Comparison of ENCODE assay signal across 8 cellular contexts in genomic region chr7:134126937-134127848, GRCh38. TPM values are rescaled to one million over a fixed set of nuclear protein-coding genes. Genes with fewer than 3 reads are reported as not detected.
DNase-seq lines count a peak whose midpoint lies in the region; ATAC-seq, FAIRE-seq and TF ChIP-seq lines count a peak whose summit lies in the region.

Gene LRGUK (plus strand): TSS chr7:134127340. CDS start chr7:134127368, 28 bp downstream.

- H3K4me3 Mint-ChIP-seq in GM23338, result peak within 1 kb of the TSS; percentile 86
- peak within 1 kb of the TSS; percentile 86 to 93 (median 90) for H3K4me3 Mint-ChIP-seq in naive thymus-derived CD8-positive, alpha-beta T cell

- ATAC-seq in DND-41 (ENCODE audit: insufficient read depth, low read depth), result peak; percentile 100
- peak; percentile 98 for ATAC-seq in GM23338
- peak; percentile 100 for ATAC-seq in naive thymus-derived CD8-positive, alpha-beta T cell

- H2AFZ ChIP-seq in DND-41 (ENCODE audit: low read depth, low read length) (peak within 1 kb of the TSS; percentile 85), GM23338 (peak within 1 kb of the TSS; percentile 92), Karpas-422 (ENCODE audit: low read length) (peak within 1 kb of the TSS; percentile 84; the same call in 1 of the 2 replicates)

- H4K20me1 ChIP-seq in DND-41 (ENCODE audit: insufficient read depth, low read length), result no peaks in the 10 kb centered on the region
- no peaks in the 10 kb centered on the region for H4K20me1 ChIP-seq in GM23338 (replicated peaks; ENCODE audit: insufficient read depth)
- H4K20me1 ChIP-seq in Karpas-422 (ENCODE audit: insufficient read depth, low read depth, low read length), result no peaks in the 10 kb centered on the region

- no peak for TF ChIP-seq CTCF in DND-41 (IDR thresholded peaks at IDR 0.05; ENCODE audit: borderline replicate concordance, extremely low read depth, low read length, poor library complexity, severe bottlenecking)
- no peak for TF ChIP-seq CTCF in GM23338 (conservative IDR thresholded peaks at IDR 0.05; ENCODE audit: low read depth in 2 of 2)
- no peak for TF ChIP-seq CTCF in fibroblast of pulmonary artery (IDR thresholded peaks at IDR 0.05; ENCODE audit: low read length, missing control alignments)

- H3K27ac ChIP-seq in DND-41 (ENCODE audit: low read length) (no peak within 1 kb of the TSS), GM23338 (ENCODE audit: low read depth) (0 out of 2 replicates have a peak within 1 kb of the TSS, but pooled peaks have one; percentile 73), Karpas-422 (ENCODE audit: low read length) (no peak within 1 kb of the TSS)

- FAIRE-seq in RCC 7860 (lab: Jason Lieb, UNC), result no peak

- H3F3A ChIP-seq in GM23338 (replicated peaks; ENCODE audit: low read depth), result no peaks in the 10 kb centered on the region

- H3K4me2 ChIP-seq in DND-41 (ENCODE audit: insufficient read depth, low read length) (peak within 1 kb of the TSS; percentile 78), GM23338 (peak within 1 kb of the TSS; percentile 96), Karpas-422 (ENCODE audit: low read depth, low read length, poor library complexity, severe bottlenecking) (peak within 1 kb of the TSS; percentile 88)

- H3K9me3 ChIP-seq in DND-41 (ENCODE audit: insufficient read depth, low read length, severe bottlenecking), result no peaks in the 10 kb centered on the region
- H3K9me3 ChIP-seq in Karpas-422 (ENCODE audit: low read length), result no peaks in the 10 kb centered on the region

- H3K9me3 Mint-ChIP-seq in GM23338, result peaks cover 7% of the 10 kb centered on the region; the same call in 2 of the 3 replicates
- no peaks in the 10 kb centered on the region for H3K9me3 Mint-ChIP-seq in naive thymus-derived CD8-positive, alpha-beta T cell

- DNase-seq in DND-41, result peak; percentile 82
- peak; percentile 93 for DNase-seq in GM23338 (ENCODE audit: low spot score)
- peak; percentile 79 for DNase-seq in Karpas-422
- peak; percentile 66 for DNase-seq in RCC 7860 (ENCODE audit: low spot score)
- peak; percentile 27 to 50 for DNase-seq in activated T-helper 1 cell treated with anti-CD3 and anti-CD28 coated beads, Interleukin-2, amount 50 U/mL, for 16 hours (ENCODE audit: low read depth in 1 of 2, low spot score in 1 of 2)
- DNase-seq in fibroblast of pulmonary artery (ENCODE audit: low read depth), result peak; percentile 78
- peak; percentile 62 to 90 (median 79) for DNase-seq in naive thymus-derived CD8-positive, alpha-beta T cell
- peak; percentile 49 to 66 for DNase-seq in stimulated activated CD8-positive, alpha-beta memory T cell treated with anti-CD3 and anti-CD28 coated beads, Interleukin-7, amount 100 ng/mL, for 48 hours (ENCODE audit: extremely low read depth in 1 of 2, low read depth in 1 of 2)

- H3K4me1 Mint-ChIP-seq in GM23338, result peaks cover 43% of the 10 kb centered on the region
- peaks cover 9 to 19% (median 14%) of the 10 kb centered on the region in 4 donors for H3K4me1 Mint-ChIP-seq in naive thymus-derived CD8-positive, alpha-beta T cell

- peaks cover 10% of the 10 kb centered on the region for H3K27me3 Mint-ChIP-seq in GM23338 (ENCODE audit: insufficient read depth, low read depth, poor library complexity)
- peaks cover 16 to 35% (median 24%) of the 10 kb centered on the region in 5 donors for H3K27me3 Mint-ChIP-seq in naive thymus-derived CD8-positive, alpha-beta T cell

- H3K27me3 ChIP-seq in DND-41 (ENCODE audit: insufficient read depth, low read length, poor library complexity), result peaks cover 3% of the 10 kb centered on the region
- no peaks in the 10 kb centered on the region for H3K27me3 ChIP-seq in GM23338 (ENCODE audit: insufficient read depth)
- no peaks in the 10 kb centered on the region for H3K27me3 ChIP-seq in Karpas-422 (ENCODE audit: low read length)

- H3K4me3 ChIP-seq in DND-41 (ENCODE audit: low read depth in 1 of 2, low read length in 2 of 2), result peak within 1 kb of the TSS; percentile 4 to 64; a peak in 3 of 4 replicates
- peak within 1 kb of the TSS; percentile 79 for H3K4me3 ChIP-seq in GM23338
- H3K4me3 ChIP-seq in Karpas-422 (ENCODE audit: low read length), result peak within 1 kb of the TSS; percentile 73
- peak within 1 kb of the TSS; percentile 83 for H3K4me3 ChIP-seq in fibroblast of pulmonary artery (replicated peaks; ENCODE audit: low read depth, low read length)

- no peaks in the 10 kb centered on the region for H3K36me3 ChIP-seq in DND-41 (ENCODE audit: insufficient read depth, low read length)
- H3K36me3 ChIP-seq in GM23338 (ENCODE audit: insufficient read depth), result no peaks in the 10 kb centered on the region
- no peaks in the 10 kb centered on the region for H3K36me3 ChIP-seq in Karpas-422 (ENCODE audit: insufficient read depth, low read length)

- H3K27ac Mint-ChIP-seq in GM23338, result peak within 1 kb of the TSS; percentile 25
- peak within 1 kb of the TSS in 6 of 10 donors; percentile 7 to 72 (median 40) for H3K27ac Mint-ChIP-seq in naive thymus-derived CD8-positive, alpha-beta T cell

- no peaks in the 10 kb centered on the region for H3K9me2 ChIP-seq in GM23338 (ENCODE audit: insufficient read depth)
- no peaks in the 10 kb centered on the region for H3K9me2 ChIP-seq in Karpas-422 (replicated peaks; ENCODE audit: insufficient read depth, low read length)

- POLR2A ChIA-PET in naive thymus-derived CD8-positive, alpha-beta T cell (lab: Charles Lee), result no interaction called here

- H3K4me1 ChIP-seq in DND-41 (ENCODE audit: insufficient read depth, low read length) (peaks cover 20% of the 10 kb centered on the region), GM23338 (ENCODE audit: insufficient read depth) (peaks cover 49% of the 10 kb centered on the region), Karpas-422 (ENCODE audit: low read length) (peaks cover 8% of the 10 kb centered on the region)

- no peaks in the 10 kb centered on the region for H3K79me2 ChIP-seq in DND-41 (ENCODE audit: insufficient read depth, low read length)
- H3K79me2 ChIP-seq in GM23338 (replicated peaks; ENCODE audit: insufficient read depth), result peaks cover 12% of the 10 kb centered on the region; the same call in 1 of the 2 replicates
- no peaks in the 10 kb centered on the region for H3K79me2 ChIP-seq in Karpas-422 (ENCODE audit: low read length)

- H3K9ac ChIP-seq in DND-41 (ENCODE audit: low read depth, low read length) (peak within 1 kb of the TSS; percentile 27; the same call in 1 of the 2 replicates), Karpas-422 (ENCODE audit: low read length) (peak within 1 kb of the TSS; percentile 41; the same call in 1 of the 2 replicates)

- peaks cover 11% of the 10 kb centered on the region for H3K36me3 Mint-ChIP-seq in GM23338 (ENCODE audit: low read depth)
- H3K36me3 Mint-ChIP-seq in naive thymus-derived CD8-positive, alpha-beta T cell, result no peaks in the 10 kb centered on the region

TF ChIP-seq in GM23338, 12 proteins besides CTCF, POLR2A, EP300 and RAD21:
- TF ChIP-seq ETS1 (IDR thresholded peaks at IDR 0.05), result peak; percentile 78
- TF ChIP-seq CREB1 (CRISPR knock-in tag; IDR thresholded peaks at IDR 0.05; ENCODE audit: low read depth), result peak; percentile 56; the same call in 1 of the 2 replicates
- TF ChIP-seq ZNF114 (CRISPR knock-in tag; IDR thresholded peaks at IDR 0.05), result no peak

RNA-seq across cellular contexts. Expression of gene LRGUK, which starts in this region (rescaled TPM):
- total RNA-seq in GM23338 (2014; rRNA removed; shearing (Covaris generic)), result 3.8 and 7.1 TPM in 2 replicates
- polyA plus RNA-seq in GM23338 (2016; fragmentation: Nextera tagmentation; extraction: Ambion mirVana), result 2.4 and 2.6 TPM in 2 replicates
- 1.7 and 1.9 TPM in 2 replicates for total RNA-seq in Karpas-422 (2014; rRNA removed; shearing (Covaris generic); ENCODE audit: low replicate concordance)
- total RNA-seq in naive thymus-derived CD8-positive, alpha-beta T cell, result under 1 TPM; 0.34 to 0.60 TPM
- under 1 TPM in 1 of 3 donors, not detected in 2; 0.09 TPM for polyA plus RNA-seq in naive thymus-derived CD8-positive, alpha-beta T cell

Comparison
In these comparisons a context has a peak if more than half of its experiments do, and no peak if none do; other contexts are left out.
1. Peak in DNase-seq and ATAC-seq in naive thymus-derived CD8-positive, alpha-beta T cell; RNA of the gene not detected or under 1 TPM.
2. DNase-seq: peak in every context shown above with its lines; median percentile 93 in GM23338; 82 in DND-41; 79 in Karpas-422; 79 in naive thymus-derived CD8-positive, alpha-beta T cell; 78 in fibroblast of pulmonary artery; 66 in RCC 7860; 58 in stimulated activated CD8-positive, alpha-beta memory T cell treated with anti-CD3 and anti-CD28 coated beads, Interleukin-7, amount 100 ng/mL, for 48 hours; 38 in activated T-helper 1 cell treated with anti-CD3 and anti-CD28 coated beads, Interleukin-2, amount 50 U/mL, for 16 hours.